In the genomic region with DNA sequence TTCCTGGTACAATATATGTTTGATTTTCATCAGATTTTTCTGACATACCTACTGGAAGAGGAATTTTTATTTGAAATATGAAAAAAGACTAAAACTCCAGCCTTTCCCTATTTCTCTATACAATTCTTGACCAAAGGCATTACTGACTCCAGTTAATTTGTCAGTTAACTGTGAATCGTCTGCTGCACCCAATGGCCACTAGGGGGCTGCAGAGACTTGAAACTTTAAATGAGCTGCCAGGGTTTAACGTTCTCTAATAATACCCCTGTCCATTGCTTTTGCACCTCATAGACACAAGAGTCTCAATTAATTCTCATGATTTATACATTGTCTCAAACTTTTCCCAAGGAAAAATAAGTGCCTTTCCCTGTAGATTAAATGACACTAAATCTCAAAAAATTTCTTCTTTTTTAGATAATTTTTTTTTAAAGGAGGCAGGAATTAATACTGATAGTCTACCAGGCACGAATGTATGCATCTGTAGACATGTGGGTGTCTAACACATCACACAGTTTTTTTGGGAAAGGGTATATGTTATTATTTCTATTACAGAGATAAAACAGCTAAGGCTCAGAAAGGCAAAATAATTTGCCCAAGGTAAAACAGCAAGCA, we compare ENCODE assay signal across 8 cellular contexts. TPM values are rescaled to one million over a fixed set of nuclear protein-coding genes. Genes with fewer than 3 reads are reported as not detected.
DNase-seq lines count a peak whose midpoint lies in the region; ATAC-seq and TF ChIP-seq lines count a peak whose summit lies in the region.

No MANE protein-coding gene starts in this region.

- H3K4me3 Mint-ChIP-seq in activated naive CD8-positive, alpha-beta T cell treated with anti-CD3 and anti-CD28 coated beads, Interleukin-2, amount 50 U/mL, for 24 hours, result no peak overlapping the region

- H3K4me3 ChIP-seq in LNCaP clone FGC (ENCODE audit: low read depth, low read length) (no peak overlapping the region), left ventricle myocardium inferior (no peak overlapping the region), sigmoid colon (no peak overlapping the region)

- no peak for ATAC-seq in activated naive CD8-positive, alpha-beta T cell treated with anti-CD3 and anti-CD28 coated beads, Interleukin-2, amount 50 U/mL, for 24 hours
- no peak for ATAC-seq in HG03139 (IDR thresholded peaks at IDR 0.05; ENCODE audit: unreplicated experiment)

- H3K27ac Mint-ChIP-seq in activated naive CD8-positive, alpha-beta T cell treated with anti-CD3 and anti-CD28 coated beads, Interleukin-2, amount 50 U/mL, for 24 hours, result no peak overlapping the region

- H3K4me1 ChIP-seq in left ventricle myocardium inferior (peaks cover 33% of the 10 kb centered on the region), sigmoid colon (peaks cover 0 to 32% (median 24%) of the 10 kb centered on the region in 4 donors)

- H3K36me3 Mint-ChIP-seq in activated naive CD8-positive, alpha-beta T cell treated with anti-CD3 and anti-CD28 coated beads, Interleukin-2, amount 50 U/mL, for 24 hours (ENCODE audit: low read depth), result peaks cover 2% of the 10 kb centered on the region

- H3K4me1 Mint-ChIP-seq in activated naive CD8-positive, alpha-beta T cell treated with anti-CD3 and anti-CD28 coated beads, Interleukin-2, amount 50 U/mL, for 24 hours, result peaks cover 10% of the 10 kb centered on the region

- H3K27ac ChIP-seq in left ventricle myocardium inferior (replicated peaks) (no peak overlapping the region), sigmoid colon (no peak overlapping the region)

- TF ChIP-seq CTCF in LNCaP clone FGC (IDR thresholded peaks at IDR 0.05; ENCODE audit: control insufficient read depth, extremely low read depth, insufficient read depth) (peak; percentile 87), left ventricle myocardium inferior (IDR thresholded peaks at IDR 0.05; ENCODE audit: borderline replicate concordance) (peak; percentile 94), sigmoid colon (IDR thresholded peaks at IDR 0.05) (peak; percentile 21 to 89 (median 64))

- DNase-seq in activated gamma-delta T cell treated with Interleukin-2 at 50 U/mL for 16 hours, result peak; percentile 27
- DNase-seq in activated gamma-delta T cell (lab: John Stamatoyannopoulos, UW), result no peak
- peak; percentile 28 for DNase-seq in LNCaP clone FGC (ENCODE audit: low read depth)
- DNase-seq in RPMI8226, result peak; percentile 72
- peak; percentile 42 for DNase-seq in activated naive CD8-positive, alpha-beta T cell treated with anti-CD3 and anti-CD28 coated beads, Interleukin-2, amount 50 U/mL, for 24 hours
- peak; percentile 50 for DNase-seq in left ventricle myocardium inferior
- DNase-seq in sigmoid colon, result peak; percentile 70

- H3K36me3 ChIP-seq in left ventricle myocardium inferior (no peaks in the 10 kb centered on the region), sigmoid colon (no peaks in the 10 kb centered on the region)

- peaks cover 88% of the 10 kb centered on the region for H3K27me3 ChIP-seq in left ventricle myocardium inferior (ENCODE audit: low read depth)
- H3K27me3 ChIP-seq in sigmoid colon, result peaks cover 0 to 54% (median 42%) of the 10 kb centered on the region in 3 donors

- no peak for TF ChIP-seq EP300 in sigmoid colon (IDR thresholded peaks at IDR 0.05)

- intact Hi-C loops in left ventricle myocardium inferior (cut with micrococcal nuclease), result no loop called here
- intact Hi-C loops in sigmoid colon (cut with DNase I), result loop anchor here (2.0 kb wide), 1 partner anchor 150 kb away; no protein-coding TSS in a partner anchor

- WGBS in sigmoid colon, 2 donors, result 20 to 30% methylated on average over 3 of the region's 3 CpGs

- H3K9me3 ChIP-seq in left ventricle myocardium inferior (replicated peaks), result no peaks in the 10 kb centered on the region
- H3K9me3 ChIP-seq in sigmoid colon, result peaks cover 0 to 5% (median 0%) of the 10 kb centered on the region in 4 donors

- H3K9me3 Mint-ChIP-seq in activated naive CD8-positive, alpha-beta T cell treated with anti-CD3 and anti-CD28 coated beads, Interleukin-2, amount 50 U/mL, for 24 hours, result no peaks in the 10 kb centered on the region

- no peak for TF ChIP-seq POLR2A in sigmoid colon (IDR thresholded peaks at IDR 0.05)

- peaks cover 46% of the 10 kb centered on the region for H3K27me3 Mint-ChIP-seq in activated naive CD8-positive, alpha-beta T cell treated with anti-CD3 and anti-CD28 coated beads, Interleukin-2, amount 50 U/mL, for 24 hours

RNA-seq across cellular contexts. Expression of a gene that starts 1.8 kb away (rescaled TPM):
- total RNA-seq in left ventricle myocardium inferior, result 0.14 TPM
- total RNA-seq in sigmoid colon, result 1 to 10 TPM; 1.1 to 2.9 (median 1.4) TPM
- polyA plus RNA-seq in sigmoid colon, result under 1 TPM in 2 of 3 donors, not detected in 1; 0.31 to 0.60 TPM
